In genomic region chr2:17148298-17149228, GRCh38 we compare ENCODE assay signal across 1 cellular context.
TF ChIP-seq lines count a peak whose summit lies in the region.

No MANE protein-coding gene starts in this region.

TF ChIP-seq in GM23338, 12 proteins besides CTCF, POLR2A, EP300 and RAD21 (continued from another document):
- TF ChIP-seq, protein P1, sequence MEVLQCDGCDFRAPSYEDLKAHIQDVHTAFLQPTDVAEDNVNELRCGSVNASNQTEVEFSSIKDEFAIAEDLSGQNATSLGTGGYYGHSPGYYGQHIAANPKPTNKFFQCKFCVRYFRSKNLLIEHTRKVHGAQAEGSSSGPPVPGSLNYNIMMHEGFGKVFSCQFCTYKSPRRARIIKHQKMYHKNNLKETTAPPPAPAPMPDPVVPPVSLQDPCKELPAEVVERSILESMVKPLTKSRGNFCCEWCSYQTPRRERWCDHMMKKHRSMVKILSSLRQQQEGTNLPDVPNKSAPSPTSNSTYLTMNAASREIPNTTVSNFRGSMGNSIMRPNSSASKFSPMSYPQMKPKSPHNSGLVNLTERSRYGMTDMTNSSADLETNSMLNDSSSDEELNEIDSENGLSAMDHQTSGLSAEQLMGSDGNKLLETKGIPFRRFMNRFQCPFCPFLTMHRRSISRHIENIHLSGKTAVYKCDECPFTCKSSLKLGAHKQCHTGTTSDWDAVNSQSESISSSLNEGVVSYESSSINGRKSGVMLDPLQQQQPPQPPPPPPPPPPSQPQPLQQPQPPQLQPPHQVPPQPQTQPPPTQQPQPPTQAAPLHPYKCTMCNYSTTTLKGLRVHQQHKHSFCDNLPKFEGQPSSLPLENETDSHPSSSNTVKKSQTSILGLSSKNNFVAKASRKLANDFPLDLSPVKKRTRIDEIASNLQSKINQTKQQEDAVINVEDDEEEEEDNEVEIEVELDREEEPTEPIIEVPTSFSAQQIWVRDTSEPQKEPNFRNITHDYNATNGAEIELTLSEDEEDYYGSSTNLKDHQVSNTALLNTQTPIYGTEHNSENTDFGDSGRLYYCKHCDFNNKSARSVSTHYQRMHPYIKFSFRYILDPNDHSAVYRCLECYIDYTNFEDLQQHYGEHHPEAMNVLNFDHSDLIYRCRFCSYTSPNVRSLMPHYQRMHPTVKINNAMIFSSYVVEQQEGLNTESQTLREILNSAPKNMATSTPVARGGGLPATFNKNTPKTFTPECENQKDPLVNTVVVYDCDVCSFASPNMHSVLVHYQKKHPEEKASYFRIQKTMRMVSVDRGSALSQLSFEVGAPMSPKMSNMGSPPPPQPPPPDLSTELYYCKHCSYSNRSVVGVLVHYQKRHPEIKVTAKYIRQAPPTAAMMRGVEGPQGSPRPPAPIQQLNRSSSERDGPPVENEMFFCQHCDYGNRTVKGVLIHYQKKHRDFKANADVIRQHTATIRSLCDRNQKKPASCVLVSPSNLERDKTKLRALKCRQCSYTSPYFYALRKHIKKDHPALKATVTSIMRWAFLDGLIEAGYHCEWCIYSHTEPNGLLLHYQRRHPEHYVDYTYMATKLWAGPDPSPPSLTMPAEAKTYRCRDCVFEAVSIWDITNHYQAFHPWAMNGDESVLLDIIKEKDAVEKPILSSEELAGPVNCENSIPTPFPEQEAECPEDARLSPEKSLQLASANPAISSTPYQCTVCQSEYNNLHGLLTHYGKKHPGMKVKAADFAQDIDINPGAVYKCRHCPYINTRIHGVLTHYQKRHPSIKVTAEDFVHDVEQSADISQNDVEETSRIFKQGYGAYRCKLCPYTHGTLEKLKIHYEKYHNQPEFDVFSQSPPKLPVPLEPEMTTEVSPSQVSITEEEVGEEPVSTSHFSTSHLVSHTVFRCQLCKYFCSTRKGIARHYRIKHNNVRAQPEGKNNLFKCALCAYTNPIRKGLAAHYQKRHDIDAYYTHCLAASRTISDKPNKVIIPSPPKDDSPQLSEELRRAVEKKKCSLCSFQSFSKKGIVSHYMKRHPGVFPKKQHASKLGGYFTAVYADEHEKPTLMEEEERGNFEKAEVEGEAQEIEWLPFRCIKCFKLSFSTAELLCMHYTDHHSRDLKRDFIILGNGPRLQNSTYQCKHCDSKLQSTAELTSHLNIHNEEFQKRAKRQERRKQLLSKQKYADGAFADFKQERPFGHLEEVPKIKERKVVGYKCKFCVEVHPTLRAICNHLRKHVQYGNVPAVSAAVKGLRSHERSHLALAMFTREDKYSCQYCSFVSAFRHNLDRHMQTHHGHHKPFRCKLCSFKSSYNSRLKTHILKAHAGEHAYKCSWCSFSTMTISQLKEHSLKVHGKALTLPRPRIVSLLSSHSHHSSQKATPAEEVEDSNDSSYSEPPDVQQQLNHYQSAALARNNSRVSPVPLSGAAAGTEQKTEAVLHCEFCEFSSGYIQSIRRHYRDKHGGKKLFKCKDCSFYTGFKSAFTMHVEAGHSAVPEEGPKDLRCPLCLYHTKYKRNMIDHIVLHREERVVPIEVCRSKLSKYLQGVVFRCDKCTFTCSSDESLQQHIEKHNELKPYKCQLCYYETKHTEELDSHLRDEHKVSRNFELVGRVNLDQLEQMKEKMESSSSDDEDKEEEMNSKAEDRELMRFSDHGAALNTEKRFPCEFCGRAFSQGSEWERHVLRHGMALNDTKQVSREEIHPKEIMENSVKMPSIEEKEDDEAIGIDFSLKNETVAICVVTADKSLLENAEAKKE (CRISPR knock-in tag; IDR thresholded peaks at IDR 0.05), result no peak
- TF ChIP-seq CREB1 (CRISPR knock-in tag; IDR thresholded peaks at IDR 0.05; ENCODE audit: low read depth), result no peak
- no peak for TF ChIP-seq POLR2AphosphoS5 (IDR thresholded peaks at IDR 0.05; ENCODE audit: low read depth)
- no peak for TF ChIP-seq STAT1 (IDR thresholded peaks at IDR 0.05; ENCODE audit: unreplicated experiment)
- no peak for TF ChIP-seq ZNF114 (CRISPR knock-in tag; IDR thresholded peaks at IDR 0.05)
